ENCODE assay signal across 8 cellular contexts in genomic region chr12:26124491-26125450, GRCh38. TPM values are rescaled to one million over a fixed set of nuclear protein-coding genes. Genes with fewer than 3 reads are reported as not detected.
DNase-seq lines count a peak whose midpoint lies in the region; TF ChIP-seq lines count a peak whose summit lies in the region.

Gene BHLHE41 (minus strand): TSS chr12:26125037. CDS start chr12:26124779, 258 bp downstream.

- no peak for TF ChIP-seq CTCF in astrocyte of the spinal cord (IDR thresholded peaks at IDR 0.05; ENCODE audit: low read depth, low read length)
- peak; percentile 7 for TF ChIP-seq CTCF in progenitor cell of endocrine pancreas (IDR thresholded peaks at IDR 0.05; ENCODE audit: unreplicated experiment)

- H3K4me3 ChIP-seq in astrocyte of the spinal cord (ENCODE audit: low read depth, low read length): peak within 1 kb of the TSS; percentile 64

- in situ Hi-C loops in astrocyte of the spinal cord (cut with HindIII; ENCODE audit: low sequenced_read_pairs): no loop called here

- no peaks in the 10 kb centered on the region for H3K36me3 Mint-ChIP-seq in progenitor cell of endocrine pancreas (ENCODE audit: insufficient read depth)

- peak within 1 kb of the TSS; percentile 90 for H3K4me3 Mint-ChIP-seq in progenitor cell of endocrine pancreas (ENCODE audit: low read depth)

- peak; percentile 9 for DNase-seq in activated CD4-positive, alpha-beta T cell treated with anti-CD3 and anti-CD28 coated beads for 48 hours
- DNase-seq in activated CD4-positive, alpha-beta T cell treated with anti-CD3 and anti-CD28 coated beads, Interleukin-2, amount 50 U/mL, for 1 hour: no peak
- DNase-seq in NCI-H446 treated with DMSO at 0.1 percent for 48 hours (lab: John Stamatoyannopoulos, UW) (peak; percentile 46), astrocyte of the spinal cord (ENCODE audit: low read depth, low spot score) (peak; percentile 59), hypothalamus (lab: John Stamatoyannopoulos, UW) (peak; percentile 49 to 94 (median 87)), progenitor cell of endocrine pancreas (ENCODE audit: low spot score, unreplicated experiment) (peak; percentile 57), SIG-M5 (lab: John Stamatoyannopoulos, UW) (no peak)
- no peak for DNase-seq in activated CD4-positive, CD25-positive, alpha-beta regulatory T cell treated with anti-CD3 and anti-CD28 coated beads, Interleukin-2, amount 50 U/mL, for 72 hours

- H3K27me3 Mint-ChIP-seq in progenitor cell of endocrine pancreas: peaks cover 81% of the 10 kb centered on the region

- H3K27ac Mint-ChIP-seq in progenitor cell of endocrine pancreas: peak within 1 kb of the TSS; percentile 90

- peaks cover 43% of the 10 kb centered on the region for H3K4me1 Mint-ChIP-seq in progenitor cell of endocrine pancreas (ENCODE audit: low read depth)

- no peaks in the 10 kb centered on the region for H3K9me3 Mint-ChIP-seq in progenitor cell of endocrine pancreas (ENCODE audit: low read depth)

RNA-seq across cellular contexts. Expression of gene BHLHE41, which starts in this region (rescaled TPM):
- 0.46 and 0.78 TPM in 2 replicates for total RNA-seq in progenitor cell of endocrine pancreas

Comparison
In these comparisons a context has a peak if more than half of its experiments do, and no peak if none do; other contexts are left out.
1. DNase-seq: peak in activated CD4-positive, alpha-beta T cell treated with anti-CD3 and anti-CD28 coated beads for 48 hours (single experiment), NCI-H446 treated with DMSO at 0.1 percent for 48 hours (single experiment), astrocyte of the spinal cord (single experiment) and hypothalamus (51 of 51); none in activated CD4-positive, alpha-beta T cell treated with anti-CD3 and anti-CD28 coated beads, Interleukin-2, amount 50 U/mL, for 1 hour (single experiment), activated CD4-positive, CD25-positive, alpha-beta regulatory T cell treated with anti-CD3 and anti-CD28 coated beads, Interleukin-2, amount 50 U/mL, for 72 hours (single experiment) and SIG-M5 (single experiment).
2. Peak in DNase-seq in progenitor cell of endocrine pancreas; RNA of the gene not detected or under 1 TPM.